Comparison of ENCODE assay signal across 1 cellular context in genomic region chr5:5497132-5497748, GRCh38.
TF ChIP-seq lines count a peak whose summit lies in the region.

No MANE protein-coding gene starts in this region.

TF ChIP-seq in GM23338, 12 proteins besides CTCF, POLR2A, EP300 and RAD21 (continued from another document):
- TF ChIP-seq REST (IDR thresholded peaks at IDR 0.05; ENCODE audit: unreplicated experiment) = no peak
- no peak for TF ChIP-seq STAT1 (IDR thresholded peaks at IDR 0.05; ENCODE audit: unreplicated experiment)
